Comparison of ENCODE assay signal across 1 cellular context in genomic region chr10:35363587-35363986, GRCh38.
TF ChIP-seq lines count a peak whose summit lies in the region.

No MANE protein-coding gene starts in this region.

TF ChIP-seq in A549, 52 proteins besides CTCF, POLR2A, EP300 and RAD21:
- no peak for TF ChIP-seq SMC3 (IDR thresholded peaks at IDR 0.05)
- no peak for TF ChIP-seq JUN (IDR thresholded peaks at IDR 0.05)
- TF ChIP-seq ELK1 (IDR thresholded peaks at IDR 0.05; ENCODE audit: low read depth, low read length), result no peak
- TF ChIP-seq CHD4 (IDR thresholded peaks at IDR 0.05; ENCODE audit: borderline replicate concordance), result no peak
- TF ChIP-seq, protein P1, sequence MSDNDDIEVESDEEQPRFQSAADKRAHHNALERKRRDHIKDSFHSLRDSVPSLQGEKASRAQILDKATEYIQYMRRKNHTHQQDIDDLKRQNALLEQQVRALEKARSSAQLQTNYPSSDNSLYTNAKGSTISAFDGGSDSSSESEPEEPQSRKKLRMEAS (IDR thresholded peaks at IDR 0.05), result no peak
- no peak for TF ChIP-seq MYC (IDR thresholded peaks at IDR 0.05; ENCODE audit: borderline replicate concordance, low read length)
- no peak for TF ChIP-seq PBX3 (IDR thresholded peaks at IDR 0.05)
- no peak for TF ChIP-seq NPAS2 (CRISPR knock-in tag; IDR thresholded peaks at IDR 0.05; ENCODE audit: borderline replicate concordance)
- no peak for TF ChIP-seq RCOR1 (IDR thresholded peaks at IDR 0.05; ENCODE audit: low read depth, low read length)
- TF ChIP-seq EHF (CRISPR knock-in tag; IDR thresholded peaks at IDR 0.05), result no peak
- TF ChIP-seq PHF8 (IDR thresholded peaks at IDR 0.05; ENCODE audit: borderline replicate concordance, low read depth), result no peak
- TF ChIP-seq ATOH8 (CRISPR knock-in tag; IDR thresholded peaks at IDR 0.05; ENCODE audit: low read depth), result no peak
- TF ChIP-seq FOXS1 (CRISPR knock-in tag; IDR thresholded peaks at IDR 0.05), result no peak
- no peak for TF ChIP-seq MAZ (IDR thresholded peaks at IDR 0.05; ENCODE audit: borderline replicate concordance, low read depth, low read length)
- TF ChIP-seq CBX8 (IDR thresholded peaks at IDR 0.05), result no peak
- TF ChIP-seq ZSCAN20 (CRISPR knock-in tag; IDR thresholded peaks at IDR 0.05), result no peak
- TF ChIP-seq HOXA7 (CRISPR knock-in tag; IDR thresholded peaks at IDR 0.05), result no peak
- TF ChIP-seq, protein P2, sequence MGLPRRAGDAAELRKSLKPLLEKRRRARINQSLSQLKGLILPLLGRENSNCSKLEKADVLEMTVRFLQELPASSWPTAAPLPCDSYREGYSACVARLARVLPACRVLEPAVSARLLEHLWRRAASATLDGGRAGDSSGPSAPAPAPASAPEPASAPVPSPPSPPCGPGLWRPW (IDR thresholded peaks at IDR 0.05), result no peak
- TF ChIP-seq, protein P3, sequence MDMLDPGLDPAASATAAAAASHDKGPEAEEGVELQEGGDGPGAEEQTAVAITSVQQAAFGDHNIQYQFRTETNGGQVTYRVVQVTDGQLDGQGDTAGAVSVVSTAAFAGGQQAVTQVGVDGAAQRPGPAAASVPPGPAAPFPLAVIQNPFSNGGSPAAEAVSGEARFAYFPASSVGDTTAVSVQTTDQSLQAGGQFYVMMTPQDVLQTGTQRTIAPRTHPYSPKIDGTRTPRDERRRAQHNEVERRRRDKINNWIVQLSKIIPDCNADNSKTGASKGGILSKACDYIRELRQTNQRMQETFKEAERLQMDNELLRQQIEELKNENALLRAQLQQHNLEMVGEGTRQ (IDR thresholded peaks at IDR 0.05), result no peak
- no peak for TF ChIP-seq CBX2 (IDR thresholded peaks at IDR 0.05; ENCODE audit: borderline replicate concordance, low read depth)
